ENCODE assay signal across 20 cellular contexts in the genomic region with DNA sequence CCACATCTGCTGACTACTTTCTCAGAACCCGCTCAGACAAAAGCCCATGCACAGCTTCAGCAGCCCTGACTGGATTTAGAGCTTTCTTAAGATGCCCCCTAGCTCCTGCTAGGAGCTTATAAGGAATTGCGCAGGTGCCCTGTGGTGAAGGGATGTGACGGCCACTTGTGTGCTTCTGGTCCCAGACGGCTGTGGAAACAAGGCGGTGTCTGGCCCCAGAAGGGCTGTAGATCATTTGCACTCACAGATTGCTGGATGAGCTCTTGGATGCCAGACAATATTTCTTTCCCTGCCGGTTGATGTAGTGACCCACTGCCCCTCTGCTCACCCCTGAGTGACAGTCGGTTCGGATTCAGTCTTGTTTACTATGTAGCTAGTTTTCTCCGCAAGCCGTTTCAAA.
DNase-seq lines count a peak whose midpoint lies in the region; ATAC-seq and TF ChIP-seq lines count a peak whose summit lies in the region.
"Had no signal": no experiment of that assay in that cellular context is flagged by ENCODE, and none has a peak within 500 bp of the region (broad histone marks: within the 10 kb centered on the region; RNA-seq: fewer than 3 reads in every experiment).

No MANE protein-coding gene starts in this region.

- intact Hi-C loops in posterior vena cava (cut with DNase I), result no loop called here

- no peak overlapping the region for H3K27ac ChIP-seq in GM23338 (ENCODE audit: low read depth)
- H3K27ac ChIP-seq in KOPT-K1 (ENCODE audit: low read depth, low read length, poor library complexity, severe bottlenecking), result peak overlapping the region; percentile 93
- H3K27ac ChIP-seq in endodermal cell (ENCODE audit: low read depth, low read length), result no peak overlapping the region
- H3K27ac ChIP-seq: PC-9, SJSA1 had no signal

- no peaks in the 10 kb centered on the region for H3K36me3 Mint-ChIP-seq in GM23338 (ENCODE audit: low read depth)
- no peaks in the 10 kb centered on the region for H3K36me3 Mint-ChIP-seq in endodermal cell (ENCODE audit: low read depth)
- H3K36me3 Mint-ChIP-seq in activated CD4-positive, alpha-beta T cell treated with anti-CD3 and anti-CD28 coated beads, Interleukin-2, amount 10 ng/mL, durations not matched to agents 7 days and 5 days (ENCODE audit: low read depth), result no peaks in the 10 kb centered on the region
- H3K36me3 Mint-ChIP-seq: CD14-positive monocyte; CD8-positive, alpha-beta memory T cell had no signal

- H3K9ac ChIP-seq in endodermal cell (ENCODE audit: extremely low read depth, low read length, poor library complexity, severe bottlenecking), result no peak overlapping the region

- no peaks in the 10 kb centered on the region for H3F3A ChIP-seq in GM23338 (replicated peaks; ENCODE audit: low read depth)

- POLR2A ChIA-PET in activated CD4-positive, alpha-beta T cell treated with anti-CD3 and anti-CD28 coated beads, Interleukin-2, amount 10 ng/mL, durations not matched to agents 7 days and 5 days (lab: Charles Lee), result no interaction called here

- H3K4me1 ChIP-seq in GM23338 (ENCODE audit: insufficient read depth) (peaks cover 19% of the 10 kb centered on the region), endodermal cell (ENCODE audit: control insufficient read depth, insufficient read depth, low read length) (no peaks in the 10 kb centered on the region)
- H3K4me1 ChIP-seq: BE2C had no signal

- H4K20me1 ChIP-seq in GM23338 (replicated peaks; ENCODE audit: insufficient read depth), result no peaks in the 10 kb centered on the region

- H3K27me3 ChIP-seq in GM23338 (ENCODE audit: insufficient read depth) (no peaks in the 10 kb centered on the region), endodermal cell (ENCODE audit: control insufficient read depth, insufficient read depth, low read length, poor library complexity, severe bottlenecking) (no peaks in the 10 kb centered on the region)
- H3K27me3 ChIP-seq: SJSA1 had no signal

- H3K36me3 ChIP-seq in GM23338 (ENCODE audit: insufficient read depth), result no peaks in the 10 kb centered on the region
- no peaks in the 10 kb centered on the region; the same call in 1 of the 2 replicates for H3K36me3 ChIP-seq in KOPT-K1 (ENCODE audit: insufficient read depth, low read length)
- no peaks in the 10 kb centered on the region for H3K36me3 ChIP-seq in endodermal cell (ENCODE audit: control insufficient read depth, insufficient read depth, low read length)
- H3K36me3 ChIP-seq: BE2C, SJSA1 had no signal

- H3K4me3 ChIP-seq in GM23338 (no peak overlapping the region), endodermal cell (ENCODE audit: low read length) (no peak overlapping the region)
- H3K4me3 ChIP-seq: PC-9, SJSA1 had no signal

- peaks cover 19% of the 10 kb centered on the region; the same call in 2 of the 3 replicates for H3K4me1 Mint-ChIP-seq in GM23338
- peaks cover 6% of the 10 kb centered on the region for H3K4me1 Mint-ChIP-seq in endodermal cell
- H3K4me1 Mint-ChIP-seq in activated CD4-positive, alpha-beta T cell treated with anti-CD3 and anti-CD28 coated beads, Interleukin-2, amount 10 ng/mL, durations not matched to agents 7 days and 5 days, result no peaks in the 10 kb centered on the region
- H3K4me1 Mint-ChIP-seq: CD14-positive monocyte; CD8-positive, alpha-beta memory T cell had no signal

- DNase-seq in GM23338 (ENCODE audit: low spot score), result peak; percentile 13
- peak; percentile 53 for DNase-seq in endodermal cell
- DNase-seq in posterior vena cava (ENCODE audit: low spot score), result peak; percentile 77
- DNase-seq in activated CD4-positive, alpha-beta T cell treated with anti-CD3 and anti-CD28 coated beads, Interleukin-2, amount 50 U/mL, for 4 hours, result no peak
- no peak for DNase-seq in activated CD4-positive, alpha-beta T cell treated with anti-CD3 and anti-CD28 coated beads, Interleukin-2, amount 10 ng/mL, durations not matched to agents 7 days and 5 days
- DNase-seq: BE2C; CD8-positive, alpha-beta memory T cell; DMS 273 treated with DMSO at 0.1 percent for 48 hours; DMS79 treated with DMSO at 0.1 percent for 48 hours; H7; NCI-H2029; NCI-H226; NCI-H510A had no signal

- H3K9me3 Mint-ChIP-seq in GM23338 (no peaks in the 10 kb centered on the region), endodermal cell (no peaks in the 10 kb centered on the region)
- H3K9me3 Mint-ChIP-seq in activated CD4-positive, alpha-beta T cell treated with anti-CD3 and anti-CD28 coated beads, Interleukin-2, amount 10 ng/mL, durations not matched to agents 7 days and 5 days, result no peaks in the 10 kb centered on the region

- H3K27ac Mint-ChIP-seq in GM23338 (no peak overlapping the region), endodermal cell (no peak overlapping the region)
- H3K27ac Mint-ChIP-seq in activated CD4-positive, alpha-beta T cell treated with anti-CD3 and anti-CD28 coated beads, Interleukin-2, amount 10 ng/mL, durations not matched to agents 7 days and 5 days, result no peak overlapping the region
- H3K27ac Mint-ChIP-seq: CD8-positive, alpha-beta memory T cell had no signal

- no peak overlapping the region for H3K4me3 Mint-ChIP-seq in GM23338
- H3K4me3 Mint-ChIP-seq in endodermal cell, result no peak overlapping the region
- H3K4me3 Mint-ChIP-seq in activated CD4-positive, alpha-beta T cell treated with anti-CD3 and anti-CD28 coated beads, Interleukin-2, amount 10 ng/mL, durations not matched to agents 7 days and 5 days, result no peak overlapping the region
- H3K4me3 Mint-ChIP-seq: CD14-positive monocyte; CD8-positive, alpha-beta memory T cell had no signal

- H3K27me3 Mint-ChIP-seq in GM23338 (ENCODE audit: insufficient read depth, low read depth, poor library complexity) (no peaks in the 10 kb centered on the region), endodermal cell (ENCODE audit: insufficient read depth) (peaks cover 17% of the 10 kb centered on the region)
- H3K27me3 Mint-ChIP-seq in activated CD4-positive, alpha-beta T cell treated with anti-CD3 and anti-CD28 coated beads, Interleukin-2, amount 10 ng/mL, durations not matched to agents 7 days and 5 days, result peaks cover 12% of the 10 kb centered on the region

- CTCF ChIA-PET in activated CD4-positive, alpha-beta T cell treated with anti-CD3 and anti-CD28 coated beads, Interleukin-2, amount 10 ng/mL, durations not matched to agents 7 days and 5 days (lab: Charles Lee), result no interaction called here

- H3K79me2 ChIP-seq in GM23338 (replicated peaks; ENCODE audit: insufficient read depth), result no peaks in the 10 kb centered on the region

- WGBS in endodermal cell (ENCODE audit: insufficient coverage in 1 of 2, insufficient read length in 1 of 2), 2 experiments, result 76 to 91% methylated on average over 7 to 10 of the region's 10 CpGs

- H3K9me2 ChIP-seq in GM23338 (ENCODE audit: insufficient read depth), result 0 out of 2 replicates have a peak, but pooled peaks cover 2% of the 10 kb centered on the region

- H2AFZ ChIP-seq in GM23338, result peak overlapping the region; percentile 11; the same call in 1 of the 2 replicates
- H2AFZ ChIP-seq: PC-9 had no signal

- H3K9me3 ChIP-seq in KOPT-K1 (ENCODE audit: insufficient read depth, low read length, poor library complexity, severe bottlenecking) (no peaks in the 10 kb centered on the region), endodermal cell (ENCODE audit: control insufficient read depth, low read length) (no peaks in the 10 kb centered on the region)
- H3K9me3 ChIP-seq: BE2C, SJSA1 had no signal

- no peak overlapping the region for H3K4me2 ChIP-seq in GM23338
- H3K4me2 ChIP-seq: PC-9 had no signal

- ATAC-seq in GM23338 (no peak; the same call in 2 of the 3 replicates), HG02610 (IDR thresholded peaks at IDR 0.05; ENCODE audit: unreplicated experiment) (no peak)
- ATAC-seq: HepG2, Right ventricle myocardium inferior had no signal

- 0 out of 4 replicates have a peak, but pooled peaks of 1 of the 2 experiments have one; percentile 16 for TF ChIP-seq CTCF in GM23338 (conservative IDR thresholded peaks at IDR 0.05; ENCODE audit: low read depth in 2 of 2)
- no peak for TF ChIP-seq CTCF in endodermal cell (conservative IDR thresholded peaks at IDR 0.05)

TF ChIP-seq in GM23338, 12 proteins besides CTCF, POLR2A, EP300 and RAD21 (continues in another document):
- no peak for TF ChIP-seq JUNB (IDR thresholded peaks at IDR 0.05; ENCODE audit: unreplicated experiment)
- TF ChIP-seq POLR2AphosphoS5 (IDR thresholded peaks at IDR 0.05; ENCODE audit: low read depth), result no peak
- TF ChIP-seq, protein P1, sequence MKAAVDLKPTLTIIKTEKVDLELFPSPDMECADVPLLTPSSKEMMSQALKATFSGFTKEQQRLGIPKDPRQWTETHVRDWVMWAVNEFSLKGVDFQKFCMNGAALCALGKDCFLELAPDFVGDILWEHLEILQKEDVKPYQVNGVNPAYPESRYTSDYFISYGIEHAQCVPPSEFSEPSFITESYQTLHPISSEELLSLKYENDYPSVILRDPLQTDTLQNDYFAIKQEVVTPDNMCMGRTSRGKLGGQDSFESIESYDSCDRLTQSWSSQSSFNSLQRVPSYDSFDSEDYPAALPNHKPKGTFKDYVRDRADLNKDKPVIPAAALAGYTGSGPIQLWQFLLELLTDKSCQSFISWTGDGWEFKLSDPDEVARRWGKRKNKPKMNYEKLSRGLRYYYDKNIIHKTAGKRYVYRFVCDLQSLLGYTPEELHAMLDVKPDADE (IDR thresholded peaks at IDR 0.05), result no peak
- no peak for TF ChIP-seq CREB1 (CRISPR knock-in tag; IDR thresholded peaks at IDR 0.05; ENCODE audit: low read depth)
- TF ChIP-seq EZH2 (IDR thresholded peaks at IDR 0.05; ENCODE audit: low read depth, unreplicated experiment), result no peak
- no peak for TF ChIP-seq STAT1 (IDR thresholded peaks at IDR 0.05; ENCODE audit: unreplicated experiment)
- no peak for TF ChIP-seq EZH2phosphoT487 (IDR thresholded peaks at IDR 0.05; ENCODE audit: unreplicated experiment)
- TF ChIP-seq ZNF331 (CRISPR knock-in tag; IDR thresholded peaks at IDR 0.05; ENCODE audit: low read depth), result no peak

Comparison
In these comparisons a context has a peak if more than half of its experiments do, and no peak if none do; other contexts are left out.
1. DNase-seq: peak in GM23338 (single experiment), endodermal cell (single experiment) and posterior vena cava (single experiment); none in activated CD4-positive, alpha-beta T cell treated with anti-CD3 and anti-CD28 coated beads, Interleukin-2, amount 50 U/mL, for 4 hours (0 of 2) and activated CD4-positive, alpha-beta T cell treated with anti-CD3 and anti-CD28 coated beads, Interleukin-2, amount 10 ng/mL, durations not matched to agents 7 days and 5 days (single experiment).